8 cellular contexts compared by ENCODE assay signal in genomic region chr17:64847504-64848466, GRCh38.
DNase-seq lines count a peak whose midpoint lies in the region; ATAC-seq and TF ChIP-seq lines count a peak whose summit lies in the region.
"Not testable (repeated sequence)": the region's sequence is repeated elsewhere in the genome, so short reads cannot be mapped to it uniquely, and the experiment has no call there.

No MANE protein-coding gene starts in this region.

- not testable (repeated sequence) for H3K27me3 ChIP-seq in SK-N-SH (ENCODE audit: insufficient read depth); effector memory CD4-positive, alpha-beta T cell (replicated peaks; ENCODE audit: control insufficient read depth, insufficient read depth, low read length, poor library complexity, severe bottlenecking); uterus

- not testable (repeated sequence) for H3K9me2 ChIP-seq in SK-N-SH

- H3K4me2 ChIP-seq in SK-N-SH: not testable (repeated sequence)

- peak; percentile 75 for DNase-seq in NAMALWA (ENCODE audit: low spot score)
- peak; percentile 75 for DNase-seq in SK-N-SH
- DNase-seq in activated T-cell treated with anti-CD3 and anti-CD28 coated beads, Interleukin-2, amount 50 U/mL, for 4 hours: peak; percentile 75
- peak; percentile 44 to 52 (median 47) for DNase-seq in effector memory CD4-positive, alpha-beta T cell
- peak; percentile 75 for DNase-seq in left kidney (ENCODE audit: low read depth, low spot score)
- DNase-seq in stimulated activated CD4-positive, alpha-beta T cell treated with anti-CD3 and anti-CD28 coated beads, Interleukin-12 subunit alpha, Interleukin-12 subunit beta, amount 100 ng/mL, for 4 hours: peak; percentile 78
- peak; percentile 27 to 52 for DNase-seq in uterus

- not testable (repeated sequence) for H3K9me3 ChIP-seq in SK-N-SH; effector memory CD4-positive, alpha-beta T cell (ENCODE audit: control insufficient read depth, low read length); uterus

- TF ChIP-seq CTCF in GM12872 (IDR thresholded peaks at IDR 0.05; ENCODE audit: insufficient read depth, low read depth, low read length): peak; percentile 61
- TF ChIP-seq CTCF in SK-N-SH (IDR thresholded peaks at IDR 0.05): peak; percentile 65
- TF ChIP-seq CTCF in uterus (IDR thresholded peaks at IDR 0.05): peak; percentile 14 to 46 (median 44)

- not testable (repeated sequence) for H3K4me1 ChIP-seq in SK-N-SH (ENCODE audit: control insufficient read depth in 1 of 2, insufficient read depth in 2 of 2, low read depth in 1 of 2, low read length in 1 of 2); effector memory CD4-positive, alpha-beta T cell (ENCODE audit: control insufficient read depth, insufficient read depth, low read length, poor library complexity, severe bottlenecking); uterus

- H3K9me3 Mint-ChIP-seq in activated T-cell treated with anti-CD3 and anti-CD28 coated beads, Interleukin-2, amount 50 U/mL, for 4 hours: not testable (repeated sequence)

- not testable (repeated sequence) for H3K36me3 ChIP-seq in SK-N-SH (replicated peaks in 1 of 2; ENCODE audit: control insufficient read depth in 1 of 2, insufficient read depth in 2 of 2, low read length in 1 of 2); effector memory CD4-positive, alpha-beta T cell (ENCODE audit: control insufficient read depth, insufficient read depth, low read length); uterus

- not testable (repeated sequence) for H3K4me3 ChIP-seq in SK-N-SH (ENCODE audit: low read depth in 2 of 2, low read length in 1 of 2); effector memory CD4-positive, alpha-beta T cell (ENCODE audit: insufficient read depth, low read depth, low read length, poor library complexity, severe bottlenecking); uterus

- not testable (repeated sequence) for H3K4me3 Mint-ChIP-seq in activated T-cell treated with anti-CD3 and anti-CD28 coated beads, Interleukin-2, amount 50 U/mL, for 4 hours

- not testable (repeated sequence) for TF ChIP-seq EP300 in SK-N-SH (IDR thresholded peaks at IDR 0.05; ENCODE audit: borderline replicate concordance in 1 of 2, low read depth in 1 of 2, low read length in 1 of 2)

- CTCF ChIA-PET in SK-N-SH (lab: Yijun Ruan, JAX): not testable (repeated sequence)

- H3K9ac ChIP-seq in SK-N-SH: not testable (repeated sequence)

- TF ChIP-seq RAD21 in SK-N-SH (IDR thresholded peaks at IDR 0.05; ENCODE audit: low read length): peak; percentile 59

- WGBS in SK-N-SH (ENCODE audit: low lambda C conversion rate): 59% methylated on average over 35 of the region's 49 CpGs

- peak; percentile 87 to 93 for ATAC-seq in activated T-cell treated with anti-CD3 and anti-CD28 coated beads, Interleukin-2, amount 50 U/mL, for 4 hours

- not testable (repeated sequence) for H3K4me1 Mint-ChIP-seq in activated T-cell treated with anti-CD3 and anti-CD28 coated beads, Interleukin-2, amount 50 U/mL, for 4 hours (ENCODE audit: low read depth)

- H3K27ac ChIP-seq in SK-N-SH (ENCODE audit: low read depth in 2 of 2, low read length in 1 of 2); effector memory CD4-positive, alpha-beta T cell (ENCODE audit: insufficient read depth, low read length, poor library complexity, severe bottlenecking); uterus: not testable (repeated sequence)

- H3K36me3 Mint-ChIP-seq in activated T-cell treated with anti-CD3 and anti-CD28 coated beads, Interleukin-2, amount 50 U/mL, for 4 hours (ENCODE audit: insufficient read depth): not testable (repeated sequence)

- intact Hi-C loops in uterus (cut with DNase I; ENCODE audit: low total_unique reads): not testable (repeated sequence)

- not testable (repeated sequence) for H3F3A ChIP-seq in SK-N-SH (replicated peaks; ENCODE audit: insufficient read depth)

- H3K79me2 ChIP-seq in SK-N-SH (ENCODE audit: insufficient read depth): not testable (repeated sequence)

- not testable (repeated sequence) for H4K20me1 ChIP-seq in SK-N-SH (ENCODE audit: insufficient read depth)

- not testable (repeated sequence) for H3K27me3 Mint-ChIP-seq in activated T-cell treated with anti-CD3 and anti-CD28 coated beads, Interleukin-2, amount 50 U/mL, for 4 hours (ENCODE audit: low read depth)

- not testable (repeated sequence) for TF ChIP-seq POLR2A in uterus (IDR thresholded peaks at IDR 0.05)

- POLR2A ChIA-PET in SK-N-SH (lab: Yijun Ruan, JAX): not testable (repeated sequence)

- not testable (repeated sequence) for H2AFZ ChIP-seq in SK-N-SH (ENCODE audit: low read depth)

TF ChIP-seq in SK-N-SH, 30 proteins besides CTCF, POLR2A, EP300 and RAD21:
- peak; percentile 56; the same call in 1 of the 2 replicates for TF ChIP-seq SMC3 (IDR thresholded peaks at IDR 0.05; ENCODE audit: low read depth, low read length)
